Comparison of ENCODE assay signal across 19 cellular contexts in genomic region chr2:152609699-152610098, GRCh38.
"Had no signal": no experiment of that assay in that cellular context is flagged by ENCODE, and none has a peak within 500 bp of the region (broad histone marks: within the 10 kb centered on the region; RNA-seq: fewer than 3 reads in every experiment).

No MANE protein-coding gene starts in this region.

- H3K4me1 ChIP-seq: colonic mucosa, foreskin keratinocyte, lower lobe of right lung had no signal

- H3K36me3 Mint-ChIP-seq: naive B cell had no signal

- H3K36me3 ChIP-seq: colonic mucosa, left lung had no signal

- H3K4me3 ChIP-seq: colonic mucosa, esophagus muscularis mucosa, heart right ventricle, left lung, lower lobe of right lung, mucosa of descending colon had no signal

- H3K27me3 ChIP-seq: colonic mucosa, esophagus muscularis mucosa, foreskin keratinocyte, heart right ventricle, left lung had no signal

- H3K9me3 Mint-ChIP-seq: dendritic cell treated with granulocyte-macrophage colony-stimulating factor and Interleukin-4, amounts not matched to agents 40 ng/mL and 50 ng/mL, for 4 days; naive B cell had no signal

- H3K27ac ChIP-seq: colonic mucosa, esophagus muscularis mucosa, foreskin keratinocyte, heart right ventricle, left lung, lower lobe of right lung had no signal

- H3K9me3 ChIP-seq: colonic mucosa, esophagus muscularis mucosa, heart right ventricle, left lung, lower lobe of right lung, mucosa of descending colon had no signal

- H3K4me3 Mint-ChIP-seq: dendritic cell treated with granulocyte-macrophage colony-stimulating factor and Interleukin-4, amounts not matched to agents 40 ng/mL and 50 ng/mL, for 4 days; mesothelial cell of epicardium had no signal

- DNase-seq: colonic mucosa; cortex of kidney; effector CD4-positive, alpha-beta T cell; effector memory CD4-positive, alpha-beta T cell; foreskin keratinocyte; glutamatergic neuron; head of caudate nucleus; heart right ventricle; hippocampal formation; left cardiac atrium; left lung; left ventricle myocardium superior; lower lobe of right lung; mesenchymal stem cell; mucosa of descending colon; naive B cell had no signal

- H3K27ac Mint-ChIP-seq: dendritic cell treated with granulocyte-macrophage colony-stimulating factor and Interleukin-4, amounts not matched to agents 40 ng/mL and 50 ng/mL, for 4 days; mesothelial cell of epicardium had no signal

- ATAC-seq: foreskin keratinocyte, heart right ventricle, left cardiac atrium, left lung, left ventricle myocardium superior, lower lobe of right lung, mucosa of descending colon had no signal

- H3K27me3 Mint-ChIP-seq: dendritic cell treated with granulocyte-macrophage colony-stimulating factor and Interleukin-4, amounts not matched to agents 40 ng/mL and 50 ng/mL, for 4 days; naive B cell had no signal
